ENCODE assay signal across 18 cellular contexts in genomic region chr5:52690236-52690685, GRCh38.
DNase-seq lines count a peak whose midpoint lies in the region; ATAC-seq, FAIRE-seq and TF ChIP-seq lines count a peak whose summit lies in the region.
"Had no signal": no experiment of that assay in that cellular context is flagged by ENCODE, and none has a peak within 500 bp of the region (broad histone marks: within the 10 kb centered on the region; RNA-seq: fewer than 3 reads in every experiment).

No MANE protein-coding gene starts in this region.

- FAIRE-seq in endometrium (lab: Jason Lieb, UNC): peak; percentile 31
- FAIRE-seq: A204.1 had no signal

- H3K27me3 ChIP-seq in heart right ventricle (no peaks in the 10 kb centered on the region), upper lobe of right lung (no peaks in the 10 kb centered on the region), Karpas-422 (ENCODE audit: low read length) (no peaks in the 10 kb centered on the region)
- H3K27me3 ChIP-seq: esophagus muscularis mucosa, tibial nerve had no signal

- H3K79me2 ChIP-seq in Karpas-422 (ENCODE audit: low read length): no peaks in the 10 kb centered on the region

- 14 to 18% methylated on average over 1 of the region's 1 CpG for WGBS in heart right ventricle, 2 donors

- no peak overlapping the region for H3K4me3 Mint-ChIP-seq in activated CD8-positive, alpha-beta T cell treated with anti-CD3 and anti-CD28 coated beads, Interleukin-2, amount 10 ng/mL, durations not matched to agents 7 days and 5 days
- H3K4me3 Mint-ChIP-seq: dendritic cell treated with granulocyte-macrophage colony-stimulating factor and Interleukin-4, amounts not matched to agents 40 ng/mL and 50 ng/mL, for 4 days had no signal

- ATAC-seq in heart right ventricle (peak in 5 of 8 donors; percentile 35 to 55 (median 50)), upper lobe of right lung (peak; percentile 69)
- no peak for ATAC-seq in activated CD8-positive, alpha-beta T cell treated with anti-CD3 and anti-CD28 coated beads, Interleukin-2, amount 10 ng/mL, durations not matched to agents 7 days and 5 days

- H3K36me3 ChIP-seq in heart right ventricle (no peaks in the 10 kb centered on the region), upper lobe of right lung (no peaks in the 10 kb centered on the region), Karpas-422 (ENCODE audit: insufficient read depth, low read length) (no peaks in the 10 kb centered on the region)
- H3K36me3 ChIP-seq: esophagus muscularis mucosa, tibial nerve had no signal

- no peaks in the 10 kb centered on the region for H4K20me1 ChIP-seq in Karpas-422 (ENCODE audit: insufficient read depth, low read depth, low read length)

- H3K4me1 ChIP-seq in heart right ventricle: peaks cover 0 to 56% (median 26%) of the 10 kb centered on the region in 9 donors
- H3K4me1 ChIP-seq in upper lobe of right lung: peaks cover 12% of the 10 kb centered on the region
- no peaks in the 10 kb centered on the region for H3K4me1 ChIP-seq in Karpas-422 (ENCODE audit: low read length)

- H3K27me3 Mint-ChIP-seq in activated CD8-positive, alpha-beta T cell treated with anti-CD3 and anti-CD28 coated beads, Interleukin-2, amount 10 ng/mL, durations not matched to agents 7 days and 5 days (ENCODE audit: low read depth): peaks cover 6% of the 10 kb centered on the region
- H3K27me3 Mint-ChIP-seq: dendritic cell treated with granulocyte-macrophage colony-stimulating factor and Interleukin-4, amounts not matched to agents 40 ng/mL and 50 ng/mL, for 4 days had no signal

- H3K9me2 ChIP-seq in Karpas-422 (replicated peaks; ENCODE audit: insufficient read depth, low read length): no peaks in the 10 kb centered on the region

- H2AFZ ChIP-seq in Karpas-422 (ENCODE audit: low read length): no peak overlapping the region

- H3K9me3 Mint-ChIP-seq in activated CD8-positive, alpha-beta T cell treated with anti-CD3 and anti-CD28 coated beads, Interleukin-2, amount 10 ng/mL, durations not matched to agents 7 days and 5 days (ENCODE audit: insufficient read depth): no peaks in the 10 kb centered on the region
- H3K9me3 Mint-ChIP-seq: activated T-helper 2 cell treated with anti-CD3 and anti-CD28 coated beads, Interferon-gamma antibody, Interleukin-2, Interleukin-4, amounts not matched to agents 10 μg/mL and 5 μg/mL and 100 μg/mL, durations not matched to agents 14 hours and 24 hours and 36 hours; dendritic cell treated with granulocyte-macrophage colony-stimulating factor and Interleukin-4, amounts not matched to agents 40 ng/mL and 50 ng/mL, for 4 days had no signal

- H3K4me1 Mint-ChIP-seq in activated CD8-positive, alpha-beta T cell treated with anti-CD3 and anti-CD28 coated beads, Interleukin-2, amount 10 ng/mL, durations not matched to agents 7 days and 5 days (ENCODE audit: low read depth): peaks cover 16% of the 10 kb centered on the region

- TF ChIP-seq CTCF in heart right ventricle (IDR thresholded peaks at IDR 0.05): peak in 1 of 9 donors; percentile 12
- TF ChIP-seq CTCF in upper lobe of right lung (IDR thresholded peaks at IDR 0.05): no peak

- no peaks in the 10 kb centered on the region for H3K9me3 ChIP-seq in heart right ventricle
- H3K9me3 ChIP-seq in upper lobe of right lung: no peaks in the 10 kb centered on the region
- H3K9me3 ChIP-seq in Karpas-422 (ENCODE audit: low read length): no peaks in the 10 kb centered on the region
- H3K9me3 ChIP-seq: esophagus muscularis mucosa, tibial nerve had no signal

- intact Hi-C loops in heart right ventricle (cut with DNase I): loop anchor here in 8 of 10 donors (2.0 to 10.0 kb wide), 7 partner anchors 37 to 227 kb away; partner anchors contain the start of genes ITGA1 (in 5 of the 8) and PELO (in 5 of the 8)
- intact Hi-C loops in cardiac septum (cut with DNase I): loop anchor here (5.0 kb wide), 3 partner anchors 37 to 227 kb away; partner anchors contain the start of genes ITGA1 and PELO
- intact Hi-C loops in upper lobe of right lung (cut with DNase I): no loop called here

- no peak overlapping the region for H3K9ac ChIP-seq in Karpas-422 (ENCODE audit: low read length)

- H3K27ac ChIP-seq in heart right ventricle: peak overlapping the region in 8 of 10 donors; percentile 20 to 73 (median 52)
- H3K27ac ChIP-seq in upper lobe of right lung: no peak overlapping the region
- no peak overlapping the region for H3K27ac ChIP-seq in Karpas-422 (ENCODE audit: low read length)
- no peak overlapping the region for H3K27ac ChIP-seq in caudate nucleus (ENCODE audit: low read depth, low read length)
- H3K27ac ChIP-seq: esophagus muscularis mucosa had no signal

- POLR2A ChIA-PET in activated CD8-positive, alpha-beta T cell treated with anti-CD3 and anti-CD28 coated beads, Interleukin-2, amount 10 ng/mL, durations not matched to agents 7 days and 5 days (lab: Charles Lee): no interaction called here

- no peaks in the 10 kb centered on the region for H3K36me3 Mint-ChIP-seq in activated CD8-positive, alpha-beta T cell treated with anti-CD3 and anti-CD28 coated beads, Interleukin-2, amount 10 ng/mL, durations not matched to agents 7 days and 5 days (ENCODE audit: low read depth)

- H3K4me2 ChIP-seq in Karpas-422 (ENCODE audit: low read depth, low read length, poor library complexity, severe bottlenecking): no peak overlapping the region

- H3K4me3 ChIP-seq in heart right ventricle (no peak overlapping the region), upper lobe of right lung (no peak overlapping the region), Karpas-422 (ENCODE audit: low read length) (no peak overlapping the region)
- H3K4me3 ChIP-seq: esophagus muscularis mucosa, tibial nerve had no signal

- CTCF ChIA-PET in activated CD8-positive, alpha-beta T cell treated with anti-CD3 and anti-CD28 coated beads, Interleukin-2, amount 10 ng/mL, durations not matched to agents 7 days and 5 days (lab: Charles Lee): interaction anchor here (1.1 to 4.2 kb wide), 3 partner anchors 14 to 225 kb away, joined by 3 to 23 read pairs (median 3); no protein-coding TSS in a partner anchor

- H3K27ac Mint-ChIP-seq in activated CD8-positive, alpha-beta T cell treated with anti-CD3 and anti-CD28 coated beads, Interleukin-2, amount 10 ng/mL, durations not matched to agents 7 days and 5 days: no peak overlapping the region
- H3K27ac Mint-ChIP-seq: activated T-helper 2 cell treated with anti-CD3 and anti-CD28 coated beads, Interferon-gamma antibody, Interleukin-2, Interleukin-4, amounts not matched to agents 10 μg/mL and 5 μg/mL and 100 μg/mL, durations not matched to agents 14 hours and 24 hours and 36 hours; dendritic cell treated with granulocyte-macrophage colony-stimulating factor and Interleukin-4, amounts not matched to agents 40 ng/mL and 50 ng/mL, for 4 days had no signal

- DNase-seq in heart right ventricle (no peak), cardiac septum (ENCODE audit: low spot score) (no peak), left kidney (ENCODE audit: low read depth, low spot score) (peak; percentile 45), upper lobe of right lung (no peak), Karpas-422 (no peak), caudate nucleus (lab: John Stamatoyannopoulos, UW) (no peak)
- DNase-seq in activated CD8-positive, alpha-beta T cell treated with anti-CD3 and anti-CD28 coated beads, Interleukin-2, amount 10 ng/mL, durations not matched to agents 7 days and 5 days: no peak
- DNase-seq: activated CD8-positive, alpha-beta memory T cell treated with anti-CD3 and anti-CD28 coated beads for 24 hours; anterior cingulate cortex; NCI-H1417 treated with DMSO at 0.1 percent for 48 hours; NCI-H510A treated with DMSO at 0.1 percent for 48 hours; stimulated activated CD4-positive, alpha-beta T cell treated with anti-CD3 and anti-CD28 coated beads, Interleukin-4, amount 100 ng/mL, for 4 hours had no signal

Comparison
In these comparisons a context has a peak if more than half of its experiments do, and no peak if none do; other contexts are left out.
1. H3K27ac ChIP-seq: peak in heart right ventricle (8 of 10); none in upper lobe of right lung (single experiment), Karpas-422 (single experiment) and caudate nucleus (single experiment).